In genomic region chr20:51661609-51662178, GRCh38 we compare ENCODE assay signal across 1 cellular context.
TF ChIP-seq lines count a peak whose summit lies in the region.

No MANE protein-coding gene starts in this region.

TF ChIP-seq in HepG2, 621 proteins besides CTCF, POLR2A, EP300 and RAD21 (continued from another document and continues in another):
- no peak for TF ChIP-seq KIAA2018 (CRISPR knock-in tag; IDR thresholded peaks at IDR 0.05; ENCODE audit: borderline replicate concordance)
- no peak for TF ChIP-seq CREBL2 (CRISPR knock-in tag; IDR thresholded peaks at IDR 0.05; ENCODE audit: borderline replicate concordance)
- TF ChIP-seq ZFP1 (CRISPR knock-in tag; IDR thresholded peaks at IDR 0.05), result 0 out of 2 replicates have a peak, but pooled peaks have one; percentile 25
- TF ChIP-seq TRIM22 (IDR thresholded peaks at IDR 0.05), result no peak
- no peak for TF ChIP-seq ZNF790 (CRISPR knock-in tag; IDR thresholded peaks at IDR 0.05; ENCODE audit: borderline replicate concordance)
- TF ChIP-seq MEF2D (CRISPR knock-in tag; IDR thresholded peaks at IDR 0.05), result no peak
- TF ChIP-seq NR2C2 (CRISPR knock-in tag; IDR thresholded peaks at IDR 0.05; ENCODE audit: borderline replicate concordance), result no peak
- no peak for TF ChIP-seq ZNF512B (CRISPR knock-in tag; IDR thresholded peaks at IDR 0.05; ENCODE audit: borderline replicate concordance)
- no peak for TF ChIP-seq NFKB2 (CRISPR knock-in tag; IDR thresholded peaks at IDR 0.05; ENCODE audit: borderline replicate concordance)
- TF ChIP-seq RFX1 (IDR thresholded peaks at IDR 0.05), result no peak
- no peak for TF ChIP-seq KLF9 (CRISPR knock-in tag; IDR thresholded peaks at IDR 0.05; ENCODE audit: low read depth)
- TF ChIP-seq TP53 (CRISPR knock-in tag; conservative IDR thresholded peaks at IDR 0.05), result no peak
- no peak for TF ChIP-seq ZNF263 (CRISPR knock-in tag; IDR thresholded peaks at IDR 0.05)
- TF ChIP-seq KLF12 (CRISPR knock-in tag; IDR thresholded peaks at IDR 0.05; ENCODE audit: borderline replicate concordance), result no peak
- TF ChIP-seq KAT2B (IDR thresholded peaks at IDR 0.05; ENCODE audit: borderline replicate concordance, low read depth, low read length), result no peak
- TF ChIP-seq ZFP62 (CRISPR knock-in tag; IDR thresholded peaks at IDR 0.05), result no peak
- no peak for TF ChIP-seq E2F5 (CRISPR knock-in tag; conservative IDR thresholded peaks at IDR 0.05)
- TF ChIP-seq XBP1 (CRISPR knock-in tag; IDR thresholded peaks at IDR 0.05), result no peak
- TF ChIP-seq ZBED4 (CRISPR knock-in tag; IDR thresholded peaks at IDR 0.05; ENCODE audit: borderline replicate concordance), result no peak
- no peak for TF ChIP-seq CC2D1A (CRISPR knock-in tag; IDR thresholded peaks at IDR 0.05)
- TF ChIP-seq CREB1 (IDR thresholded peaks at IDR 0.05), result peak; percentile 73
- peak; percentile 69 for TF ChIP-seq CREB1 (CRISPR knock-in tag; IDR thresholded peaks at IDR 0.05)
- TF ChIP-seq BORCS8-MEF2B (CRISPR knock-in tag; IDR thresholded peaks at IDR 0.05), result no peak
- TF ChIP-seq ZXDC (CRISPR knock-in tag; IDR thresholded peaks at IDR 0.05), result no peak
- no peak for TF ChIP-seq HDAC2 (CRISPR knock-in tag; IDR thresholded peaks at IDR 0.05)
- no peak for TF ChIP-seq SNAPC2 (CRISPR knock-in tag; IDR thresholded peaks at IDR 0.05)
- no peak for TF ChIP-seq SP140L (CRISPR knock-in tag; IDR thresholded peaks at IDR 0.05; ENCODE audit: borderline replicate concordance)
- peak; percentile 89 for TF ChIP-seq NCOA2 (CRISPR knock-in tag; IDR thresholded peaks at IDR 0.05)
- TF ChIP-seq HES4 (CRISPR knock-in tag; IDR thresholded peaks at IDR 0.05; ENCODE audit: borderline replicate concordance), result no peak
- TF ChIP-seq ZNF446 (CRISPR knock-in tag; IDR thresholded peaks at IDR 0.05), result no peak
- no peak for TF ChIP-seq ZBTB44 (CRISPR knock-in tag; IDR thresholded peaks at IDR 0.05)
- TF ChIP-seq FOXA3 (CRISPR knock-in tag; IDR thresholded peaks at IDR 0.05), result peak; percentile 80
- peak; percentile 88; the same call in 1 of the 2 replicates for TF ChIP-seq ZNF503 (CRISPR knock-in tag; IDR thresholded peaks at IDR 0.05)
- TF ChIP-seq MBNL3 (CRISPR knock-in tag; conservative IDR thresholded peaks at IDR 0.05), result no peak
- TF ChIP-seq SALL1 (CRISPR knock-in tag; IDR thresholded peaks at IDR 0.05), result peak; percentile 55; the same call in 1 of the 2 replicates
- TF ChIP-seq ZNF572 (CRISPR knock-in tag; IDR thresholded peaks at IDR 0.05), result no peak
